ENCODE assay signal across 21 cellular contexts in genomic region chr10:121783782-121784372, GRCh38.
"Had no signal": no experiment of that assay in that cellular context is flagged by ENCODE, and none has a peak within 500 bp of the region (broad histone marks: within the 10 kb centered on the region; RNA-seq: fewer than 3 reads in every experiment).

No MANE protein-coding gene starts in this region.

- H2AFZ ChIP-seq: hepatocyte had no signal

- H3K27ac Mint-ChIP-seq: immature natural killer cell, mesothelial cell of epicardium had no signal

- DNase-seq: dermis blood vessel endothelial cell; dorsolateral prefrontal cortex; effector CD4-positive, alpha-beta T cell; effector memory CD4-positive, alpha-beta T cell; erythroblast; foreskin keratinocyte; heart left ventricle; hypothalamus; immature natural killer cell; left cardiac atrium; left lung; left ventricle myocardium superior; lower lobe of right lung; mesenchymal stem cell; mucosa of descending colon had no signal

- H3K27me3 ChIP-seq: dorsolateral prefrontal cortex, esophagus muscularis mucosa, foreskin keratinocyte, gastroesophageal sphincter, heart left ventricle, hepatocyte, left lung had no signal

- H3K4me3 Mint-ChIP-seq: immature natural killer cell, mesothelial cell of epicardium had no signal

- H3K4me3 ChIP-seq: coronary artery, dorsolateral prefrontal cortex, esophagus muscularis mucosa, gastroesophageal sphincter, heart left ventricle, hepatocyte, left lung, lower lobe of right lung, mucosa of descending colon had no signal

- H3K4me1 ChIP-seq: esophagus muscularis mucosa, gastroesophageal sphincter, heart left ventricle, left lung, lower lobe of right lung had no signal

- H3K79me2 ChIP-seq: hepatocyte had no signal

- H3K4me2 ChIP-seq: hepatocyte had no signal

- H3K4me1 Mint-ChIP-seq: immature natural killer cell had no signal

- H3K9me3 Mint-ChIP-seq: immature natural killer cell, mesothelial cell of epicardium had no signal

- H3K27ac ChIP-seq: coronary artery, dorsolateral prefrontal cortex, epithelial cell of prostate, esophagus muscularis mucosa, foreskin keratinocyte, gastroesophageal sphincter, heart left ventricle, hepatocyte, left lung, lower lobe of right lung had no signal

- H3K9me3 ChIP-seq: esophagus muscularis mucosa, gastroesophageal sphincter, heart left ventricle, left lung, lower lobe of right lung, mucosa of descending colon had no signal

- ATAC-seq: foreskin keratinocyte, gastroesophageal sphincter, heart left ventricle, left cardiac atrium, left lung, left ventricle myocardium superior, lower lobe of right lung, mucosa of descending colon had no signal
